Comparison of ENCODE assay signal across 12 cellular contexts in the genomic region with DNA sequence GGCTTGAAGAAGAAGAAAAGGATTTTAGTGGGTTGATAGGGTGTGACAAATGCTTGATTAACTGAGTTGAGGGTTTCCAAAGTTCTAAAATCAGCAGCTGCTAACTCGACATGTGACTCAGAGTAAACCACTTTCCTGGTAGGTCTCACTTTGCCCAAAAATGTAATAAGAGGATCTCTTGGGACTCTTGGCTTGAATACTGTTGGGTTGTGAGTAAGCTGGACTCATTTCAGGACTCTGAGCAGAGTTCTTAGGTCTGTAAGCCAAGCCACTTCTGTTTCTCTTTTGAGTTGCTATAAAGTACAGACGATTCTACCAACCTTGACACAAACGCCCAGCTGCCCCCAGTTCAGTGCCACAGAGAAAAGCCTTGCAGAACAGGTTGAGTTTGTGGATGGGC.
DNase-seq lines count a peak whose midpoint lies in the region; ATAC-seq and TF ChIP-seq lines count a peak whose summit lies in the region.
"Had no signal": no experiment of that assay in that cellular context is flagged by ENCODE, and none has a peak within 500 bp of the region (broad histone marks: within the 10 kb centered on the region; RNA-seq: fewer than 3 reads in every experiment).

No MANE protein-coding gene starts in this region.

- no peak overlapping the region for H3K27ac ChIP-seq in right atrium auricular region
- peak overlapping the region; percentile 51 to 54 for H3K27ac ChIP-seq in thoracic aorta
- H3K27ac ChIP-seq: adrenal gland had no signal

- no peak for TF ChIP-seq CTCF in right atrium auricular region (IDR thresholded peaks at IDR 0.05)
- no peak for TF ChIP-seq CTCF in cardiac fibroblast (IDR thresholded peaks at IDR 0.05; ENCODE audit: low read depth, low read length)
- no peak for TF ChIP-seq CTCF in thoracic aorta (IDR thresholded peaks at IDR 0.05)
- no peak for TF ChIP-seq CTCF in GM13976 (IDR thresholded peaks at IDR 0.05; ENCODE audit: borderline replicate concordance, control extremely low read depth, extremely low read depth, insufficient read depth, missing control alignments)

- DNase-seq in Right ventricle myocardium superior, result no peak
- no peak for DNase-seq in right atrium auricular region (ENCODE audit: low spot score)
- peak; percentile 64 to 74 for DNase-seq in cardiac fibroblast (ENCODE audit: low read depth in 2 of 2)
- peak; percentile 7 for DNase-seq in thoracic aorta (ENCODE audit: low spot score)
- DNase-seq in GM13976 (ENCODE audit: low spot score), result no peak
- DNase-seq in NCI-H1092 (lab: John Stamatoyannopoulos, UW), result no peak
- DNase-seq in stimulated activated CD4-positive, alpha-beta T cell treated with anti-CD3 and anti-CD28 coated beads, Interleukin-4, amount 100 ng/mL, for 24 hours, result no peak
- DNase-seq: activated CD8-positive, alpha-beta memory T cell treated with anti-CD3 and anti-CD28 coated beads for 24 hours; adrenal gland; immature natural killer cell; T-cell had no signal

- H3K27me3 ChIP-seq in right atrium auricular region, result no peaks in the 10 kb centered on the region
- no peaks in the 10 kb centered on the region for H3K27me3 ChIP-seq in thoracic aorta (replicated peaks; ENCODE audit: insufficient read depth)
- H3K27me3 ChIP-seq: adrenal gland had no signal

- peaks cover 0 to 3% of the 10 kb centered on the region in 2 donors for H3K4me1 ChIP-seq in right atrium auricular region
- peaks cover 19 to 37% of the 10 kb centered on the region in 2 donors for H3K4me1 ChIP-seq in thoracic aorta (ENCODE audit: control insufficient read depth in 1 of 2, low read depth in 2 of 2)
- H3K4me1 ChIP-seq: adrenal gland had no signal

- H3K4me3 ChIP-seq in right atrium auricular region (no peak overlapping the region), cardiac fibroblast (replicated peaks in 1 of 2; ENCODE audit: low read depth in 2 of 2, low read length in 2 of 2) (no peak overlapping the region), thoracic aorta (peak overlapping the region; percentile 50)
- H3K4me3 ChIP-seq: adrenal gland had no signal

- intact Hi-C loops in Right ventricle myocardium superior (cut with DNase I), result no loop called here

- H3K36me3 ChIP-seq in right atrium auricular region, result no peaks in the 10 kb centered on the region
- H3K36me3 ChIP-seq in thoracic aorta, result no peaks in the 10 kb centered on the region
- H3K36me3 ChIP-seq: adrenal gland had no signal

- ATAC-seq in Right ventricle myocardium superior (ENCODE audit: poor library complexity) (peak; percentile 87), HG03097 (IDR thresholded peaks at IDR 0.05; ENCODE audit: low FRiP score, unreplicated experiment) (peak; percentile 79), thoracic aorta (ENCODE audit: insufficient number of reproducible peaks, low FRiP score, low read depth) (peak; percentile 85)
- ATAC-seq: T-cell had no signal

- in situ Hi-C loops in GM13976 (cut with MboI; ENCODE audit: low sequenced_read_pairs, unreplicated experiment), result no loop called here

- H3K9me3 ChIP-seq in right atrium auricular region (peaks cover 0 to 9% of the 10 kb centered on the region in 2 donors), thoracic aorta (no peaks in the 10 kb centered on the region)
- H3K9me3 ChIP-seq: adrenal gland had no signal

Comparison
In these comparisons a context has a peak if more than half of its experiments do, and no peak if none do; other contexts are left out.
1. DNase-seq: peak in cardiac fibroblast (2 of 2) and thoracic aorta (single experiment); none in Right ventricle myocardium superior (single experiment), right atrium auricular region (single experiment), GM13976 (single experiment), NCI-H1092 (single experiment) and stimulated activated CD4-positive, alpha-beta T cell treated with anti-CD3 and anti-CD28 coated beads, Interleukin-4, amount 100 ng/mL, for 24 hours (single experiment).
2. H3K27ac ChIP-seq: peak in thoracic aorta (2 of 2); none in right atrium auricular region (0 of 2).
3. Peak in every context shown above with its lines, with median percentiles within 50 percentile points of each other: ATAC-seq.